In genomic region chr14:62162998-62163589, GRCh38 we compare ENCODE assay signal across 9 cellular contexts.
DNase-seq lines count a peak whose midpoint lies in the region; ATAC-seq and TF ChIP-seq lines count a peak whose summit lies in the region.
"Had no signal": no experiment of that assay in that cellular context is flagged by ENCODE, and none has a peak within 500 bp of the region (broad histone marks: within the 10 kb centered on the region; RNA-seq: fewer than 3 reads in every experiment).

No MANE protein-coding gene starts in this region.

- peaks cover 13% of the 10 kb centered on the region for H3K27me3 ChIP-seq in neural progenitor cell

- peak; percentile 92 for TF ChIP-seq CTCF in neural progenitor cell (IDR thresholded peaks at IDR 0.05)

- no peaks in the 10 kb centered on the region for H3K9me3 Mint-ChIP-seq in neural progenitor cell

- H3K4me3 Mint-ChIP-seq in neural progenitor cell = no peak overlapping the region

- no peaks in the 10 kb centered on the region for H4K20me1 ChIP-seq in neural progenitor cell (ENCODE audit: low read depth)

- H3K36me3 Mint-ChIP-seq in neural progenitor cell = no peaks in the 10 kb centered on the region

- peak overlapping the region; percentile 1 for H2AFZ ChIP-seq in neural progenitor cell (replicated peaks)

- ATAC-seq in GM19372 (IDR thresholded peaks at IDR 0.05; ENCODE audit: low read depth, unreplicated experiment) = peak; percentile 51
- ATAC-seq in HG02973 (IDR thresholded peaks at IDR 0.05; ENCODE audit: unreplicated experiment) = no peak

- no peaks in the 10 kb centered on the region for H3K36me3 ChIP-seq in neural progenitor cell
- H3K36me3 ChIP-seq: neutrophil had no signal

- no peaks in the 10 kb centered on the region for H3K4me1 Mint-ChIP-seq in neural progenitor cell

- H3K9me3 ChIP-seq in neural progenitor cell (ENCODE audit: low read depth) = no peaks in the 10 kb centered on the region
- H3K9me3 ChIP-seq: neutrophil had no signal

- H3K27ac ChIP-seq in neural progenitor cell = no peak overlapping the region
- H3K27ac ChIP-seq: neutrophil had no signal

- H3K27me3 Mint-ChIP-seq in neural progenitor cell (ENCODE audit: insufficient read depth, low read depth) = no peaks in the 10 kb centered on the region

- no peaks in the 10 kb centered on the region for H3K79me2 ChIP-seq in neural progenitor cell (ENCODE audit: low read depth)

- no peak overlapping the region for H3K27ac Mint-ChIP-seq in neural progenitor cell

- H3K4me2 ChIP-seq in neural progenitor cell = no peak overlapping the region

- H3K4me1 ChIP-seq in neural progenitor cell = no peaks in the 10 kb centered on the region

- H3K4me3 ChIP-seq in neural progenitor cell = no peak overlapping the region

- DNase-seq in DMS53 (lab: John Stamatoyannopoulos, UW) (peak; percentile 70), LoVo (ENCODE audit: low spot score) (peak; percentile 46), SK-MEL-5 (ENCODE audit: low read depth, low spot score) (peak; percentile 56), fibroblast of peridontal ligament (ENCODE audit: extremely low read depth) (peak; percentile 59), neural progenitor cell (ENCODE audit: low spot score) (peak; percentile 72)
- DNase-seq in stimulated activated CD8-positive, alpha-beta memory T cell treated with anti-CD3 and anti-CD28 coated beads, Interleukin-4, amount 100 ng/mL, for 48 hours = no peak

- no peaks in the 10 kb centered on the region for H3F3A ChIP-seq in neural progenitor cell (ENCODE audit: low read depth)

- H3K9ac ChIP-seq in neural progenitor cell = no peak overlapping the region

- in situ Hi-C loops in SK-MEL-5 (cut with HindIII; ENCODE audit: low pct_unique_long_range_greater_than_20kb, low sequenced_read_pairs) = no loop called here
